In genomic region chr17:2337152-2337810, GRCh38 we compare ENCODE assay signal across 8 cellular contexts. TPM values are rescaled to one million over a fixed set of nuclear protein-coding genes. Genes with fewer than 3 reads are reported as not detected.
DNase-seq lines count a peak whose midpoint lies in the region; ATAC-seq, FAIRE-seq and TF ChIP-seq lines count a peak whose summit lies in the region.

Gene SGSM2 (plus strand): TSS chr17:2337501. CDS start chr17:2337689, 188 bp downstream.

- peak; percentile 95 for DNase-seq in GM13977 (ENCODE audit: low spot score)
- DNase-seq in HTR-8/SVneo (ENCODE audit: insufficient read length, low spot score): peak; percentile 75
- DNase-seq in SK-N-SH: peak; percentile 98
- peak; percentile 61 to 65 for DNase-seq in activated naive CD4-positive, alpha-beta T cell treated with anti-CD3 and anti-CD28 coated beads, Interleukin-2, amount 50 U/mL, for 72 hours (ENCODE audit: low spot score in 2 of 2)
- DNase-seq in glomerular visceral epithelial cell (ENCODE audit: extremely low spot score): peak; percentile 57
- peak; percentile 94 for DNase-seq in osteoblast (ENCODE audit: insufficient read length, low spot score, missing footprints)
- peak; percentile 64 to 65 for DNase-seq in thyroid gland
- DNase-seq in NCI-H524 treated with DMSO at 0.1 percent for 48 hours (lab: John Stamatoyannopoulos, UW): no peak

- H3K27me3 ChIP-seq in SK-N-SH (ENCODE audit: insufficient read depth) (no peaks in the 10 kb centered on the region), osteoblast (ENCODE audit: insufficient read depth, low read length) (no peaks in the 10 kb centered on the region), thyroid gland (no peaks in the 10 kb centered on the region)

- H3K27ac ChIP-seq in SK-N-SH (ENCODE audit: low read depth in 2 of 2, low read length in 1 of 2) (peak within 1 kb of the TSS; percentile 80 to 94), osteoblast (ENCODE audit: low read depth, low read length) (peak within 1 kb of the TSS; percentile 67), thyroid gland (peak within 1 kb of the TSS; percentile 50 to 84 (median 60))

- no peak for TF ChIP-seq EP300 in SK-N-SH (IDR thresholded peaks at IDR 0.05; ENCODE audit: borderline replicate concordance in 1 of 2, low read depth in 1 of 2, low read length in 1 of 2)

- FAIRE-seq in HTR-8/SVneo (lab: Jason Lieb, UNC): peak; percentile 96

- H3K4me2 ChIP-seq in SK-N-SH (peak within 1 kb of the TSS; percentile 93), osteoblast (ENCODE audit: insufficient read depth, low read length) (peak within 1 kb of the TSS; percentile 97)

- H3K79me2 ChIP-seq in SK-N-SH (ENCODE audit: insufficient read depth): peaks cover 88% of the 10 kb centered on the region
- H3K79me2 ChIP-seq in osteoblast (ENCODE audit: insufficient read depth, low read length): peaks cover 45% of the 10 kb centered on the region

- CTCF ChIA-PET in SK-N-SH (lab: Yijun Ruan, JAX): interaction anchor here (0.7 to 3.2 kb wide), 10 partner anchors 15 to 96 kb away, joined by 3 to 29 read pairs (median 4); no protein-coding TSS in a partner anchor

- H3F3A ChIP-seq in SK-N-SH (replicated peaks; ENCODE audit: insufficient read depth): peaks cover 4% of the 10 kb centered on the region

- H3K9me3 Mint-ChIP-seq in activated naive CD4-positive, alpha-beta T cell treated with anti-CD3 and anti-CD28 coated beads, Interleukin-2, amount 50 U/mL, for 72 hours: no peaks in the 10 kb centered on the region

- H3K9ac ChIP-seq in SK-N-SH: peak within 1 kb of the TSS; percentile 97

- peak within 1 kb of the TSS; percentile 98 to 99 for H3K4me3 ChIP-seq in SK-N-SH (ENCODE audit: low read depth in 2 of 2, low read length in 1 of 2)
- H3K4me3 ChIP-seq in osteoblast (ENCODE audit: insufficient read depth, low read length): peak within 1 kb of the TSS; percentile 91
- H3K4me3 ChIP-seq in thyroid gland (replicated peaks in 1 of 3): peak within 1 kb of the TSS; percentile 77 to 97 (median 96)

- H2AFZ ChIP-seq in SK-N-SH (ENCODE audit: low read depth): peak within 1 kb of the TSS; percentile 85; the same call in 1 of the 2 replicates
- peak within 1 kb of the TSS; percentile 91 for H2AFZ ChIP-seq in osteoblast (ENCODE audit: low read length)

- in situ Hi-C loops in GM13977 (cut with MboI; ENCODE audit: low pct_unique_long_range_greater_than_20kb, low sequenced_read_pairs, unreplicated experiment): no loop called here

- no peak for TF ChIP-seq CTCF in GM13977 (IDR thresholded peaks at IDR 0.05; ENCODE audit: extremely low read depth, insufficient read depth, missing control alignments)
- no peak for TF ChIP-seq CTCF in SK-N-SH (IDR thresholded peaks at IDR 0.05)
- TF ChIP-seq CTCF in osteoblast (IDR thresholded peaks at IDR 0.05; ENCODE audit: extremely low read depth, low read depth, low read length): no peak
- TF ChIP-seq CTCF in thyroid gland (IDR thresholded peaks at IDR 0.05): no peak

- intact Hi-C loops in thyroid gland (cut with DNase I): no loop called here

- H3K9me3 ChIP-seq in SK-N-SH: no peaks in the 10 kb centered on the region
- H3K9me3 ChIP-seq in osteoblast (ENCODE audit: low read depth, low read length): no peaks in the 10 kb centered on the region
- no peaks in the 10 kb centered on the region for H3K9me3 ChIP-seq in thyroid gland

- WGBS in SK-N-SH (ENCODE audit: low lambda C conversion rate): 2% methylated on average over 24 of the region's 85 CpGs
- 6% methylated on average over 6 of the region's 85 CpGs; no CpG with 5 or more reads in 1 of the 2 donors for WGBS in thyroid gland, 2 donors

- ATAC-seq in activated naive CD4-positive, alpha-beta T cell treated with anti-CD3 and anti-CD28 coated beads, Interleukin-2, amount 50 U/mL, for 72 hours: peak; percentile 44 to 66

- H4K20me1 ChIP-seq in SK-N-SH (ENCODE audit: insufficient read depth) (peaks cover 16% of the 10 kb centered on the region), osteoblast (ENCODE audit: insufficient read depth, low read length) (peaks cover 12% of the 10 kb centered on the region)

- H3K9me2 ChIP-seq in SK-N-SH: no peaks in the 10 kb centered on the region

- peaks cover 0 to 5% of the 10 kb centered on the region in 2 donors for H3K36me3 Mint-ChIP-seq in activated naive CD4-positive, alpha-beta T cell treated with anti-CD3 and anti-CD28 coated beads, Interleukin-2, amount 50 U/mL, for 72 hours

- H3K4me1 ChIP-seq in SK-N-SH (ENCODE audit: control insufficient read depth in 1 of 2, insufficient read depth in 2 of 2, low read depth in 1 of 2, low read length in 1 of 2) (peaks cover 6 to 17% of the 10 kb centered on the region in 2 experiments; a peak in 3 of 4 replicates), osteoblast (ENCODE audit: insufficient read depth, low read length) (peaks cover 20% of the 10 kb centered on the region), thyroid gland (peaks cover 8 to 10% of the 10 kb centered on the region in 2 donors)

- H3K27ac Mint-ChIP-seq in activated naive CD4-positive, alpha-beta T cell treated with anti-CD3 and anti-CD28 coated beads, Interleukin-2, amount 50 U/mL, for 72 hours: peak within 1 kb of the TSS; percentile 89 to 100

- H3K36me3 ChIP-seq in SK-N-SH (replicated peaks in 1 of 2; ENCODE audit: control insufficient read depth in 1 of 2, insufficient read depth in 2 of 2, low read length in 1 of 2) (peaks cover 34 to 37% of the 10 kb centered on the region in 2 experiments), osteoblast (ENCODE audit: insufficient read depth, low read length) (peaks cover 31% of the 10 kb centered on the region), thyroid gland (peaks cover 24 to 28% of the 10 kb centered on the region in 2 donors)

- POLR2A ChIA-PET in SK-N-SH (lab: Yijun Ruan, JAX): interaction anchor here (0.8 to 2.6 kb wide), 4 partner anchors 15 to 76 kb away, joined by 3 to 16 read pairs (median 4); partner anchors contain the start of genes SMG6 and SRR

- TF ChIP-seq RAD21 in SK-N-SH (IDR thresholded peaks at IDR 0.05; ENCODE audit: low read length): no peak

- peak in 1 of 2 donors; percentile 59 for TF ChIP-seq POLR2A in thyroid gland (IDR thresholded peaks at IDR 0.05)

TF ChIP-seq in SK-N-SH, 30 proteins besides CTCF, POLR2A, EP300 and RAD21:
- no peak for TF ChIP-seq USF2 (IDR thresholded peaks at IDR 0.05; ENCODE audit: borderline replicate concordance, low read depth, low read length)
- no peak for TF ChIP-seq RCOR1 (IDR thresholded peaks at IDR 0.05; ENCODE audit: low read length)
- TF ChIP-seq MEF2A (IDR thresholded peaks at IDR 0.05; ENCODE audit: borderline replicate concordance, low read depth): no peak
- peak; percentile 68 for TF ChIP-seq YY1 (IDR thresholded peaks at IDR 0.05; ENCODE audit: low read depth)
- no peak for TF ChIP-seq TEAD4 (IDR thresholded peaks at IDR 0.05; ENCODE audit: borderline replicate concordance, insufficient read depth)
- no peak for TF ChIP-seq IRF3 (IDR thresholded peaks at IDR 0.05; ENCODE audit: low read depth, low read length)
- no peak for TF ChIP-seq GABPA (IDR thresholded peaks at IDR 0.05; ENCODE audit: low read depth)
- TF ChIP-seq NRF1 (IDR thresholded peaks at IDR 0.05; ENCODE audit: low read depth, low read length): 0 out of 2 replicates have a peak, but pooled peaks have one; percentile 25
- TF ChIP-seq FOSL2 (IDR thresholded peaks at IDR 0.05; ENCODE audit: borderline replicate concordance, low read depth): no peak
- TF ChIP-seq SIN3A (IDR thresholded peaks at IDR 0.05; ENCODE audit: borderline replicate concordance, low read depth, low read length): no peak

RNA-seq across cellular contexts. Expression of gene SGSM2, which starts in this region (rescaled TPM):
- polyA plus RNA-seq in SK-N-SH (2012; rRNA removed): 85.9 and 98.6 TPM in 2 replicates
- polyA plus RNA-seq in SK-N-SH (2012; cell fraction: cytosol; rRNA removed): 18.0 and 30.4 TPM in 2 replicates
- 605 and 826 TPM in 2 replicates for polyA plus RNA-seq in SK-N-SH (2012; cell fraction: nucleus; rRNA removed)
- total RNA-seq in activated naive CD4-positive, alpha-beta T cell treated with anti-CD3 and anti-CD28 coated beads, Interleukin-2, amount 50 U/mL, for 72 hours: 10 to 100 TPM; 27.8 to 50.1 TPM
- 35.4 and 37.3 TPM in 2 replicates for total RNA-seq in osteoblast
- total RNA-seq in thyroid gland: 10 to 100 TPM; 47.8 to 82.7 (median 63.2) TPM
